In the genomic region with DNA sequence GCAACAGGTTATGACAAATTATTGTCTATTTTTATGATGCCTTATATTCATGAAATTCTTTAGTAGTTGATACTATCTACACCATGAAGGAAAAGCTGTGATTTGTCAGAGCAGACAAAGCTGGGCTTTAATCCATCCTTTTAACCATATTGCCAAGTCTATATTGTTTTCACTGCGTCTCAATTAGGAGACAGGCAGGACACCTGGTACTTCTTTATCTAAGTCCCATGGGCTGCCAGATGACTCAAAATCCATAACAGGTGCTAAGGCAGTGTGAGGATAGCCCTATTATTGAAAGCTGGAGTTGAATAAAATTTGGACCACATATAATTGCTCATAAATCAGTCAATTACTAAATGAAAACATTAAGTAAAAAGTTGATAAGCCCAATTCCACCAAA, we compare ENCODE assay signal across 12 cellular contexts.
"Had no signal": no experiment of that assay in that cellular context is flagged by ENCODE, and none has a peak within 500 bp of the region (broad histone marks: within the 10 kb centered on the region; RNA-seq: fewer than 3 reads in every experiment).

No MANE protein-coding gene starts in this region.

- H3K9me3 ChIP-seq: left ventricle myocardium inferior, psoas muscle, sigmoid colon, suprapubic skin had no signal

- H3K36me3 ChIP-seq: cardiac muscle cell, sigmoid colon, suprapubic skin had no signal

- H3K4me3 ChIP-seq: cardiac muscle cell, left ventricle myocardium inferior, psoas muscle, sigmoid colon, suprapubic skin had no signal

- H3K27ac ChIP-seq: cardiac muscle cell, left ventricle myocardium inferior, psoas muscle, sigmoid colon, suprapubic skin had no signal

- DNase-seq: activated CD4-positive, alpha-beta T cell treated with anti-CD3 and anti-CD28 coated beads, Interleukin-2, amount 10 ng/mL, durations not matched to agents 24 days and 14 days; activated naive CD4-positive, alpha-beta T cell; effector CD4-positive, alpha-beta T cell; left ventricle myocardium inferior; mesenchymal stem cell; psoas muscle; sigmoid colon; stimulated activated CD4-positive, alpha-beta T cell treated with anti-CD3 and anti-CD28 coated beads, Interleukin-12 subunit alpha, Interleukin-12 subunit beta, amount 100 ng/mL, for 4 hours; stimulated activated CD4-positive, alpha-beta T cell treated with anti-CD3 and anti-CD28 coated beads, Interleukin-2, amount 100 ng/mL, for 48 hours; stimulated activated naive CD8-positive, alpha-beta T cell treated with anti-CD3 and anti-CD28 coated beads, Interleukin-15, Interleukin-2, amounts not matched to agents 100 U/mL and 50 U/mL, for 24 hours had no signal

- H3K27me3 ChIP-seq: cardiac muscle cell, sigmoid colon, suprapubic skin had no signal
